In genomic region chr4:159281781-159282180, GRCh38 we compare ENCODE assay signal across 25 cellular contexts.
DNase-seq lines count a peak whose midpoint lies in the region; ATAC-seq, FAIRE-seq and TF ChIP-seq lines count a peak whose summit lies in the region.
"Had no signal": no experiment of that assay in that cellular context is flagged by ENCODE, and none has a peak within 500 bp of the region (broad histone marks: within the 10 kb centered on the region; RNA-seq: fewer than 3 reads in every experiment).

No MANE protein-coding gene starts in this region.

- H3K27ac ChIP-seq in A549 (peak overlapping the region in 1 of 2 experiments; percentile 64; a peak in 1 of 6 replicates), GM23248 (peak overlapping the region; percentile 7; the same call in 1 of the 2 replicates), VCaP (peak overlapping the region; percentile 28; the same call in 1 of the 2 replicates), hepatocyte (peak overlapping the region; percentile 46)
- H3K27ac ChIP-seq: BLaER1, gastroesophageal sphincter, ovary, upper lobe of left lung had no signal

- peaks cover 7% of the 10 kb centered on the region for H3K4me1 Mint-ChIP-seq in stimulated activated naive CD8-positive, alpha-beta T cell treated with anti-CD3 and anti-CD28 coated beads, Interleukin-15, amount 100 ng/mL, for 72 hours
- H3K4me1 Mint-ChIP-seq: memory B cell had no signal

- CTCF ChIA-PET in A549 (lab: Yijun Ruan, JAX), result interaction anchor here (0.6 kb wide), 2 partner anchors 62 to 1262 kb away, joined by 3 to 4 read pairs; no protein-coding TSS in a partner anchor
- CTCF ChIA-PET in GM10248 (lab: Yijun Ruan, JAX), result interaction anchor here (1.0 to 3.3 kb wide), 3 partner anchors 10 to 14 kb away, joined by 3 to 9 read pairs (median 4); no protein-coding TSS in a partner anchor

- 0 out of 2 replicates have a peak, but pooled peaks cover 5% of the 10 kb centered on the region for H3K36me3 ChIP-seq in GM23248 (ENCODE audit: low read depth)
- H3K36me3 ChIP-seq in hepatocyte (replicated peaks; ENCODE audit: insufficient read depth, low read depth), result no peaks in the 10 kb centered on the region
- H3K36me3 ChIP-seq: gastroesophageal sphincter, ovary, upper lobe of left lung had no signal

- no peaks in the 10 kb centered on the region for H3K9me3 Mint-ChIP-seq in stimulated activated naive CD8-positive, alpha-beta T cell treated with anti-CD3 and anti-CD28 coated beads, Interleukin-15, amount 100 ng/mL, for 72 hours
- H3K9me3 Mint-ChIP-seq: memory B cell, T-cell had no signal

- H3K79me2 ChIP-seq in GM23248 (ENCODE audit: insufficient read depth) (0 out of 2 replicates have a peak, but pooled peaks cover 8% of the 10 kb centered on the region), hepatocyte (peaks cover 26% of the 10 kb centered on the region)

- DNase-seq in A549 (ENCODE audit: low read depth in 1 of 2, low spot score in 1 of 2), result no peak
- DNase-seq in GM23248, result peak; percentile 66
- no peak for DNase-seq in hepatocyte (ENCODE audit: low spot score)
- no peak for DNase-seq in GM10248 (ENCODE audit: extremely low spot score)
- no peak for DNase-seq in stimulated activated naive CD8-positive, alpha-beta T cell treated with anti-CD3 and anti-CD28 coated beads, Interleukin-15, amount 100 ng/mL, for 72 hours
- no peak for DNase-seq in stimulated activated CD4-positive, alpha-beta T cell treated with anti-CD3 and anti-CD28 coated beads, Interleukin-2, amount 100 ng/mL, for 24 hours
- DNase-seq in NCI-H2227 treated with DMSO at 0.1 percent for 48 hours (lab: John Stamatoyannopoulos, UW), result no peak
- DNase-seq: activated CD4-positive, alpha-beta T cell treated with anti-CD3 and anti-CD28 coated beads for 36 hours; activated naive CD4-positive, alpha-beta T cell treated with anti-CD3 and anti-CD28 coated beads, Interleukin-2, amount 50 U/mL, for 16 hours; cerebellar nuclear complex; kidney; MV-4-11; NCI-H1694; NCI-H2171 treated with DMSO at 0.1 percent for 48 hours; NCI-H774; ovary; SHP77; T-cell; upper lobe of left lung had no signal

- 76% methylated on average over 2 of the region's 2 CpGs for WGBS in A549 (ENCODE audit: missing lambda C conversion rate)
- WGBS in GM23248 (ENCODE audit: low coverage in 1 of 2, low lambda C conversion rate in 2 of 2, missing lambda C conversion rate in 2 of 2), 2 experiments, result 61 to 65% methylated on average over 2 of the region's 2 CpGs
- WGBS in hepatocyte (ENCODE audit: low lambda C conversion rate, missing lambda C conversion rate), result 93% methylated on average over 2 of the region's 2 CpGs

- TF ChIP-seq POLR2A in A549 (IDR thresholded peaks at IDR 0.05; ENCODE audit: low read length), result no peak

- no peak for TF ChIP-seq EP300 in A549 (IDR thresholded peaks at IDR 0.05)

- POLR2A ChIA-PET in A549 (lab: Yijun Ruan, JAX) (no interaction called here), GM10248 (lab: Yijun Ruan, JAX) (interaction anchor here (0.6 to 1.2 kb wide), 2 partner anchors 13 to 379 kb away, joined by 3 read pairs; no protein-coding TSS in a partner anchor)

- no peak for TF ChIP-seq CTCF in A549 (IDR thresholded peaks at IDR 0.05)
- no peak for TF ChIP-seq CTCF in VCaP (conservative IDR thresholded peaks at IDR 0.05)
- TF ChIP-seq CTCF in hepatocyte (IDR thresholded peaks at IDR 0.05; ENCODE audit: poor library complexity), result no peak
- no peak for TF ChIP-seq CTCF in GM10248 (IDR thresholded peaks at IDR 0.05; ENCODE audit: control extremely low read depth, extremely low read depth, low read depth, missing control alignments)

- no peak overlapping the region for H3K4me3 ChIP-seq in A549
- no peak overlapping the region for H3K4me3 ChIP-seq in GM23248
- no peak overlapping the region for H3K4me3 ChIP-seq in hepatocyte
- H3K4me3 ChIP-seq: BLaER1, gastroesophageal sphincter, ovary, upper lobe of left lung had no signal

- no peak for TF ChIP-seq RAD21 in A549 (conservative IDR thresholded peaks at IDR 0.05 in 1 of 2, IDR thresholded peaks at IDR 0.05 in 1 of 2)

- no peak overlapping the region for H3K4me3 Mint-ChIP-seq in stimulated activated naive CD8-positive, alpha-beta T cell treated with anti-CD3 and anti-CD28 coated beads, Interleukin-15, amount 100 ng/mL, for 72 hours
- H3K4me3 Mint-ChIP-seq: activated CD4-positive, alpha-beta T cell treated with anti-CD3 and anti-CD28 coated beads for 36 hours; memory B cell; T-cell had no signal

- H3K27me3 Mint-ChIP-seq in stimulated activated naive CD8-positive, alpha-beta T cell treated with anti-CD3 and anti-CD28 coated beads, Interleukin-15, amount 100 ng/mL, for 72 hours, result no peaks in the 10 kb centered on the region
- H3K27me3 Mint-ChIP-seq: activated CD4-positive, alpha-beta T cell treated with anti-CD3 and anti-CD28 coated beads for 36 hours; memory B cell; T-cell had no signal

- H4K20me1 ChIP-seq in GM23248 (ENCODE audit: insufficient read depth) (no peaks in the 10 kb centered on the region), hepatocyte (ENCODE audit: insufficient read depth, poor library complexity, severe bottlenecking) (no peaks in the 10 kb centered on the region)
- H4K20me1 ChIP-seq: BLaER1 had no signal

- H3K9me3 ChIP-seq in A549 (no peaks in the 10 kb centered on the region), GM23248 (ENCODE audit: low read depth) (no peaks in the 10 kb centered on the region), hepatocyte (ENCODE audit: low read depth) (no peaks in the 10 kb centered on the region)
- H3K9me3 ChIP-seq: BLaER1, gastroesophageal sphincter, ovary, upper lobe of left lung had no signal

- H3F3A ChIP-seq in GM23248 (ENCODE audit: insufficient read depth), result peaks cover 20% of the 10 kb centered on the region; the same call in 1 of the 2 replicates

- H3K4me2 ChIP-seq in A549 (peak overlapping the region; percentile 85; the same call in 2 of the 3 replicates), GM23248 (ENCODE audit: unreplicated experiment) (no peak overlapping the region), hepatocyte (peak overlapping the region; percentile 48)
- H3K4me2 ChIP-seq: BLaER1 had no signal

- H3K9ac ChIP-seq in GM23248, result no peak overlapping the region
- H3K9ac ChIP-seq: BLaER1 had no signal

- no peak for ATAC-seq in A549
- ATAC-seq in stimulated activated naive CD8-positive, alpha-beta T cell treated with anti-CD3 and anti-CD28 coated beads, Interleukin-15, amount 100 ng/mL, for 72 hours, result no peak
- ATAC-seq: activated CD4-positive, alpha-beta T cell treated with anti-CD3 and anti-CD28 coated beads for 36 hours; gastroesophageal sphincter; T-cell had no signal

- no peaks in the 10 kb centered on the region for H3K27me3 ChIP-seq in GM23248 (replicated peaks; ENCODE audit: insufficient read depth)
- no peaks in the 10 kb centered on the region for H3K27me3 ChIP-seq in hepatocyte
- H3K27me3 ChIP-seq: BLaER1, gastroesophageal sphincter, ovary, upper lobe of left lung had no signal

- in situ Hi-C loops in GM23248 (cut with MboI), result no loop called here

- H3K27ac Mint-ChIP-seq in stimulated activated naive CD8-positive, alpha-beta T cell treated with anti-CD3 and anti-CD28 coated beads, Interleukin-15, amount 100 ng/mL, for 72 hours, result no peak overlapping the region
- H3K27ac Mint-ChIP-seq: activated CD4-positive, alpha-beta T cell treated with anti-CD3 and anti-CD28 coated beads for 36 hours; memory B cell; T-cell had no signal

- H2AFZ ChIP-seq in GM23248 (no peak overlapping the region), hepatocyte (no peak overlapping the region)

- H3K9me2 ChIP-seq in GM23248 (ENCODE audit: insufficient read depth), result no peaks in the 10 kb centered on the region
- no peaks in the 10 kb centered on the region for H3K9me2 ChIP-seq in hepatocyte (replicated peaks; ENCODE audit: insufficient read depth)

- peaks cover 49% of the 10 kb centered on the region for H3K4me1 ChIP-seq in A549
- peaks cover 41% of the 10 kb centered on the region for H3K4me1 ChIP-seq in GM23248 (ENCODE audit: insufficient read depth)
- peaks cover 29% of the 10 kb centered on the region for H3K4me1 ChIP-seq in hepatocyte (ENCODE audit: insufficient read depth)
- H3K4me1 ChIP-seq: BLaER1 had no signal

- FAIRE-seq in A549 (lab: Jason Lieb, UNC), result no peak
- FAIRE-seq: G401.6, kidney, TTC549 had no signal

TF ChIP-seq in A549, 52 proteins besides CTCF, POLR2A, EP300 and RAD21 (continues in another document):
- TF ChIP-seq ESRRA (IDR thresholded peaks at IDR 0.05; ENCODE audit: borderline replicate concordance, low read length) (no peak), ATOH8 (CRISPR knock-in tag; IDR thresholded peaks at IDR 0.05; ENCODE audit: low read depth) (no peak), ELK1 (IDR thresholded peaks at IDR 0.05; ENCODE audit: low read depth, low read length) (no peak), HOXB5 (CRISPR knock-in tag; IDR thresholded peaks at IDR 0.05) (no peak), SMC3 (IDR thresholded peaks at IDR 0.05) (no peak), MYC (IDR thresholded peaks at IDR 0.05; ENCODE audit: borderline replicate concordance, low read length) (no peak), MAFK (IDR thresholded peaks at IDR 0.05; ENCODE audit: partially characterized antibody) (no peak), ZNF302 (CRISPR knock-in tag; IDR thresholded peaks at IDR 0.05) (no peak), HES2 (IDR thresholded peaks at IDR 0.05) (no peak), CBX8 (IDR thresholded peaks at IDR 0.05) (no peak), BHLHE40 (IDR thresholded peaks at IDR 0.05; ENCODE audit: low read depth, low read length) (no peak), HOXB13 (CRISPR knock-in tag; IDR thresholded peaks at IDR 0.05; ENCODE audit: low read depth) (no peak), JUN (IDR thresholded peaks at IDR 0.05) (no peak)
